Comparison of ENCODE assay signal across 14 cellular contexts in genomic region chr6:137945149-137945498, GRCh38.
DNase-seq lines count a peak whose midpoint lies in the region; ATAC-seq and TF ChIP-seq lines count a peak whose summit lies in the region.
"Had no signal": no experiment of that assay in that cellular context is flagged by ENCODE, and none has a peak within 500 bp of the region (broad histone marks: within the 10 kb centered on the region; RNA-seq: fewer than 3 reads in every experiment).

No MANE protein-coding gene starts in this region.

- no peaks in the 10 kb centered on the region for H3K9me3 ChIP-seq in Loucy (ENCODE audit: insufficient read depth, low read depth, low read length)

- peaks cover 7% of the 10 kb centered on the region for H3K4me1 Mint-ChIP-seq in type B pancreatic cell (ENCODE audit: unreplicated experiment)

- H3K27me3 Mint-ChIP-seq in type B pancreatic cell: no peaks in the 10 kb centered on the region

- no peak overlapping the region for H3K27ac ChIP-seq in coronary artery
- H3K27ac ChIP-seq: brain microvascular endothelial cell had no signal

- no peak for DNase-seq in Right ventricle myocardium superior
- no peak for DNase-seq in left cardiac atrium
- no peak for DNase-seq in coronary artery (ENCODE audit: low spot score)
- no peak for DNase-seq in type B pancreatic cell (ENCODE audit: extremely low spot score, unreplicated experiment)
- DNase-seq in DMS79 treated with DMSO at 0.1 percent for 48 hours (lab: John Stamatoyannopoulos, UW): no peak
- DNase-seq: activated CD8-positive, alpha-beta memory T cell treated with anti-CD3 and anti-CD28 coated beads, Interleukin-2, amount 50 U/mL, for 4 hours; activated naive CD4-positive, alpha-beta T cell treated with anti-CD3 and anti-CD28 coated beads, Interleukin-2, amount 50 U/mL, for 16 hours; DMS 273 treated with DMSO at 0.1 percent for 48 hours; kidney; NCI-H187 treated with DMSO at 0.1 percent for 48 hours had no signal

- H3K36me3 Mint-ChIP-seq in type B pancreatic cell: no peaks in the 10 kb centered on the region

- H3K4me3 Mint-ChIP-seq in type B pancreatic cell: peak overlapping the region; percentile 26

- H3K4me1 ChIP-seq in Loucy (ENCODE audit: insufficient read depth, low read length, poor library complexity, severe bottlenecking): peaks cover 9% of the 10 kb centered on the region

- peak overlapping the region; percentile 73 for H3K27ac Mint-ChIP-seq in type B pancreatic cell

- no peaks in the 10 kb centered on the region for H3F3A ChIP-seq in Loucy (ENCODE audit: low read depth)

- H3K4me2 ChIP-seq in Loucy (ENCODE audit: low read depth, low read length, poor library complexity, severe bottlenecking): no peak overlapping the region

- no peaks in the 10 kb centered on the region for H3K79me2 ChIP-seq in Loucy (ENCODE audit: insufficient read depth, low read length)

- peak; percentile 30 for ATAC-seq in Right ventricle myocardium superior (ENCODE audit: poor library complexity)
- ATAC-seq in left cardiac atrium: no peak
- no peak for ATAC-seq in HG02884 (IDR thresholded peaks at IDR 0.05; ENCODE audit: unreplicated experiment)
- ATAC-seq in HG02642 (IDR thresholded peaks at IDR 0.05; ENCODE audit: poor library complexity, unreplicated experiment): no peak

- no peaks in the 10 kb centered on the region for H3K9me3 Mint-ChIP-seq in type B pancreatic cell

- H3K36me3 ChIP-seq in Loucy (ENCODE audit: insufficient read depth, low read length): no peaks in the 10 kb centered on the region
- H3K36me3 ChIP-seq: brain microvascular endothelial cell had no signal

- no peak overlapping the region for H2AFZ ChIP-seq in Loucy (ENCODE audit: low read length)

- intact Hi-C loops in Right ventricle myocardium superior (cut with DNase I) (loop anchor here (2.0 kb wide), 1 partner anchor 238 kb away; no protein-coding TSS in a partner anchor), left cardiac atrium (cut with DNase I) (loop anchor here (2.0 to 10.0 kb wide), 4 partner anchors 73 to 238 kb away; partner anchors contain the start of gene TNFAIP3 (in 1 of the 2))

- H3K4me3 ChIP-seq in Loucy (ENCODE audit: low read length, poor library complexity, severe bottlenecking): no peak overlapping the region
- peak overlapping the region; percentile 21 for H3K4me3 ChIP-seq in coronary artery

- TF ChIP-seq CTCF in Loucy (conservative IDR thresholded peaks at IDR 0.05; ENCODE audit: low read length) (0 out of 2 replicates have a peak, but pooled peaks have one; percentile 6), coronary artery (IDR thresholded peaks at IDR 0.05) (no peak), type B pancreatic cell (conservative IDR thresholded peaks at IDR 0.05) (peak; percentile 41)

- no peak overlapping the region for H3K9ac ChIP-seq in Loucy (ENCODE audit: low read depth, low read length, poor library complexity, severe bottlenecking)

- H3K9me2 ChIP-seq in Loucy (replicated peaks; ENCODE audit: low read depth, low read length): no peaks in the 10 kb centered on the region

- no peaks in the 10 kb centered on the region for H3K27me3 ChIP-seq in Loucy (ENCODE audit: insufficient read depth, low read length, poor library complexity, severe bottlenecking)
- H3K27me3 ChIP-seq: brain microvascular endothelial cell had no signal

- H4K20me1 ChIP-seq in Loucy (ENCODE audit: insufficient read depth, low read length, poor library complexity, severe bottlenecking): no peaks in the 10 kb centered on the region
